ENCODE assay signal across 19 cellular contexts in genomic region chr17:29563816-29564215, GRCh38. TPM values are rescaled to one million over a fixed set of nuclear protein-coding genes. Genes with fewer than 3 reads are reported as not detected.
DNase-seq lines count a peak whose midpoint lies in the region; ATAC-seq and TF ChIP-seq lines count a peak whose summit lies in the region.
"Had no signal": no experiment of that assay in that cellular context is flagged by ENCODE, and none has a peak within 500 bp of the region (broad histone marks: within the 10 kb centered on the region; RNA-seq: fewer than 3 reads in every experiment).

No MANE protein-coding gene starts in this region.

- H3K79me2 ChIP-seq in PC-3 (ENCODE audit: low read length): no peaks in the 10 kb centered on the region

- POLR2A ChIA-PET in T-cell (lab: Charles Lee) (interaction anchor here in 1 of 2 donors (0.6 kb wide), 1 partner anchor 55 kb away, joined by 5 read pairs; no protein-coding TSS in a partner anchor), PC-3 (lab: Charles Lee; ENCODE audit: unreplicated experiment) (no interaction called here)

- H3K27ac ChIP-seq in BLaER1 (peak overlapping the region; percentile 96), lung (ENCODE audit: low read depth in 1 of 2, low read length in 1 of 2) (no peak overlapping the region), esophagus muscularis mucosa (replicated peaks in 1 of 4) (no peak overlapping the region), PC-3 (ENCODE audit: low read length) (no peak overlapping the region)
- H3K27ac ChIP-seq: gastroesophageal sphincter, neutrophil, sigmoid colon, VCaP had no signal

- CTCF ChIA-PET in T-cell (lab: Charles Lee): interaction anchor here in 1 of 2 donors (0.6 kb wide), 1 partner anchor 61 kb away, joined by 3 read pairs; no protein-coding TSS in a partner anchor
- CTCF ChIA-PET in PC-3 (lab: Charles Lee): interaction anchor here (0.6 kb wide), 1 partner anchor 28 kb away, joined by 3 read pairs; no protein-coding TSS in a partner anchor

- TF ChIP-seq EP300 in esophagus muscularis mucosa (IDR thresholded peaks at IDR 0.05): no peak

- H3F3A ChIP-seq in PC-3 (ENCODE audit: low read length, unreplicated experiment): no peaks in the 10 kb centered on the region

- H2AFZ ChIP-seq in PC-3 (ENCODE audit: low read length): no peak overlapping the region

- no peaks in the 10 kb centered on the region for H3K27me3 ChIP-seq in BLaER1
- no peaks in the 10 kb centered on the region for H3K27me3 ChIP-seq in lung (ENCODE audit: control insufficient read depth, insufficient read depth)
- H3K27me3 ChIP-seq in esophagus muscularis mucosa: no peaks in the 10 kb centered on the region
- H3K27me3 ChIP-seq in PC-3 (ENCODE audit: low read length): no peaks in the 10 kb centered on the region
- H3K27me3 ChIP-seq: gastroesophageal sphincter, sigmoid colon had no signal

- no peak for TF ChIP-seq CTCF in lung (IDR thresholded peaks at IDR 0.05; ENCODE audit: control extremely low read depth, extremely low read depth)
- TF ChIP-seq CTCF in esophagus muscularis mucosa (IDR thresholded peaks at IDR 0.05): no peak
- no peak for TF ChIP-seq CTCF in PC-3 (conservative IDR thresholded peaks at IDR 0.05; ENCODE audit: low read depth, low read length)

- H3K36me3 ChIP-seq in BLaER1 (peaks cover 23% of the 10 kb centered on the region), lung (ENCODE audit: control insufficient read depth in 2 of 2, insufficient read depth in 2 of 2, low read length in 2 of 2) (peaks cover 0 to 2% of the 10 kb centered on the region in 2 donors), esophagus muscularis mucosa (peaks cover 4 to 18% (median 11%) of the 10 kb centered on the region in 4 donors), PC-3 (ENCODE audit: low read depth, low read length) (no peaks in the 10 kb centered on the region)
- H3K36me3 ChIP-seq: neutrophil had no signal

- 88 to 89% methylated on average over 3 of the region's 3 CpGs for WGBS in lung, 2 donors
- WGBS in esophagus muscularis mucosa: 93% methylated on average over 3 of the region's 3 CpGs

- DNase-seq in D341Med (ENCODE audit: low spot score) (peak; percentile 18), T-cell (no peak), lung (ENCODE audit: low spot score) (peak; percentile 6), esophagus muscularis mucosa (ENCODE audit: extremely low spot score) (no peak), PC-3 (no peak), AG20443 (ENCODE audit: low spot score) (no peak)
- no peak for DNase-seq in activated CD4-positive, alpha-beta T cell treated with anti-CD3 and anti-CD28 coated beads, Interleukin-2, amount 50 U/mL, for 4 hours
- DNase-seq: activated T-cell treated with anti-CD3 and anti-CD28 coated beads for 4 hours; AML-193; DMS79; mesenchymal stem cell; NCI-H1092 treated with DMSO at 0.1 percent for 48 hours; NCI-H446 treated with DMSO at 0.1 percent for 48 hours; sigmoid colon; stimulated activated CD4-positive, alpha-beta T cell treated with anti-CD3 and anti-CD28 coated beads, Interleukin-4, amount 100 ng/mL, for 4 hours had no signal

- no peaks in the 10 kb centered on the region for H3K9me3 ChIP-seq in BLaER1
- H3K9me3 ChIP-seq in lung (ENCODE audit: control insufficient read depth in 2 of 2, insufficient read depth in 1 of 2, low read length in 1 of 2): no peaks in the 10 kb centered on the region
- no peaks in the 10 kb centered on the region for H3K9me3 ChIP-seq in esophagus muscularis mucosa
- H3K9me3 ChIP-seq in PC-3 (ENCODE audit: low read length): no peaks in the 10 kb centered on the region
- H3K9me3 ChIP-seq: gastroesophageal sphincter, neutrophil, sigmoid colon had no signal

- ATAC-seq in T-cell (replicated peaks in 1 of 4): no peak
- no peak for ATAC-seq in lung (ENCODE audit: insufficient read depth, low FRiP score)
- ATAC-seq in PC-3: no peak
- ATAC-seq: gastroesophageal sphincter had no signal

- no TSS peak for BruUV-seq in PC-3 (replicated peaks; lab: Mats Ljungman, UMichigan)

- peak overlapping the region; percentile 73 to 77 for H3K27ac Mint-ChIP-seq in T-cell

- H3K36me3 Mint-ChIP-seq in T-cell: peaks cover 5% of the 10 kb centered on the region

- H3K4me2 ChIP-seq in BLaER1 (peak overlapping the region; percentile 97), PC-3 (ENCODE audit: low read length) (no peak overlapping the region)

- H3K4me3 ChIP-seq in BLaER1 (peak overlapping the region; percentile 84), lung (no peak overlapping the region), esophagus muscularis mucosa (no peak overlapping the region), PC-3 (ENCODE audit: low read length) (no peak overlapping the region)
- H3K4me3 ChIP-seq: gastroesophageal sphincter, sigmoid colon had no signal

- H4K20me1 ChIP-seq in BLaER1 (peaks cover 10% of the 10 kb centered on the region), PC-3 (ENCODE audit: low read length) (no peaks in the 10 kb centered on the region)

- H3K27me3 Mint-ChIP-seq in T-cell: no peaks in the 10 kb centered on the region

- H3K4me1 ChIP-seq in BLaER1: peaks cover 69% of the 10 kb centered on the region
- H3K4me1 ChIP-seq in lung (ENCODE audit: control insufficient read depth in 2 of 2, insufficient read depth in 2 of 2, low read length in 2 of 2): peaks cover 0 to 16% of the 10 kb centered on the region in 2 donors
- H3K4me1 ChIP-seq in esophagus muscularis mucosa: peaks cover 22 to 55% (median 38%) of the 10 kb centered on the region in 4 donors
- H3K4me1 ChIP-seq in PC-3 (ENCODE audit: insufficient read depth, low read length): no peaks in the 10 kb centered on the region

- no peak for TF ChIP-seq POLR2A in esophagus muscularis mucosa (IDR thresholded peaks at IDR 0.05; ENCODE audit: low read depth)

- H3K4me1 Mint-ChIP-seq in T-cell: peaks cover 18 to 51% (median 36%) of the 10 kb centered on the region in 3 donors

- H3K9me3 Mint-ChIP-seq in T-cell: no peaks in the 10 kb centered on the region

- H3K4me3 Mint-ChIP-seq in T-cell: peak overlapping the region in 2 of 3 donors; percentile 9 to 49

- H3K9me2 ChIP-seq in PC-3 (replicated peaks; ENCODE audit: low read length): no peaks in the 10 kb centered on the region

- intact Hi-C loops in esophagus muscularis mucosa (cut with DNase I): no loop called here
- intact Hi-C loops in PC-3 (cut with micrococcal nuclease): no loop called here

- H3K9ac ChIP-seq in BLaER1 (peak overlapping the region; percentile 95; the same call in 1 of the 2 replicates), PC-3 (ENCODE audit: low read length) (no peak overlapping the region)

RNA-seq across cellular contexts. Expression of gene ABHD15, which starts 3.0 kb away (rescaled TPM):
- total RNA-seq in T-cell: 10 to 100 TPM in 4 of 5 donors, 1 to 10 TPM in 1; 7.9 to 23.1 (median 16.5) TPM
- total RNA-seq in lung: 10 to 100 TPM in 1 of 2 donors, 1 to 10 TPM in 1; 4.1 to 10.5 TPM
- polyA plus RNA-seq in lung: 1 to 10 TPM; 4.0 to 6.3 TPM
- total RNA-seq in esophagus muscularis mucosa: 10 to 100 TPM in 3 of 4 donors, 1 to 10 TPM in 1; 6.8 to 18.3 (median 11.9) TPM
- 6.3 and 7.9 TPM in 2 replicates for total RNA-seq in PC-3 (2014; rRNA removed)

RNA-seq across cellular contexts. Expression of gene TP53I13, which starts 4.7 kb away (rescaled TPM):
- total RNA-seq in T-cell: 100 to 1,000 TPM in 3 of 5 donors, 10 to 100 TPM in 2; 56.0 to 166 (median 128) TPM
- total RNA-seq in lung: 10 to 100 TPM; 24.2 to 69.4 TPM
- polyA plus RNA-seq in lung: 100 to 1,000 TPM in 1 of 2 donors, 10 to 100 TPM in 1; 53.4 to 126 TPM
- 10 to 100 TPM; 40.9 to 72.6 (median 55.7) TPM for total RNA-seq in esophagus muscularis mucosa
- 45.0 and 61.7 TPM in 2 replicates for total RNA-seq in PC-3 (2014; rRNA removed)

RNA-seq across cellular contexts. Expression of gene GIT1, which starts 25.6 kb away (rescaled TPM):
- 10 to 100 TPM; 36.7 to 86.4 (median 71.8) TPM for total RNA-seq in T-cell
- total RNA-seq in lung: 10 to 100 TPM; 44.0 to 49.9 TPM
- 10 to 100 TPM; 29.8 to 38.4 TPM for polyA plus RNA-seq in lung
- total RNA-seq in esophagus muscularis mucosa: 10 to 100 TPM; 28.7 to 50.4 (median 39.9) TPM
- 24.2 and 32.2 TPM in 2 replicates for total RNA-seq in PC-3 (2014; rRNA removed)

RNA-seq across cellular contexts. Expression of gene ANKRD13B, which starts 29.1 kb away (rescaled TPM):
- total RNA-seq in T-cell: 1 to 10 TPM; 1.7 to 6.4 (median 4.1) TPM
- total RNA-seq in lung: 1 to 10 TPM; 6.6 to 6.9 TPM
- polyA plus RNA-seq in lung: 1 to 10 TPM; 2.7 to 3.2 TPM
- total RNA-seq in esophagus muscularis mucosa: 10 to 100 TPM in 3 of 4 donors, 1 to 10 TPM in 1; 8.0 to 16.1 (median 13.4) TPM
- 11.2 and 11.5 TPM in 2 replicates for total RNA-seq in PC-3 (2014; rRNA removed)

RNA-seq across cellular contexts. Expression of gene CORO6, which starts 58.9 kb away (rescaled TPM):
- total RNA-seq in T-cell (1 to 10 TPM; 2.4 to 4.1 (median 3.6) TPM), lung (1 to 10 TPM; 1.7 to 8.4 TPM), esophagus muscularis mucosa (10 to 100 TPM; 43.7 to 67.7 (median 46.9) TPM), PC-3 (2014; rRNA removed) (0.44 and 0.58 TPM in 2 replicates)
- polyA plus RNA-seq in lung: 10 to 100 TPM in 1 of 2 donors, 1 to 10 TPM in 1; 3.3 to 14.4 TPM

Comparison
In these comparisons a context has a peak if more than half of its experiments do, and no peak if none do; other contexts are left out.
1. DNase-seq: peak in D341Med (single experiment) and lung (single experiment); none in T-cell (0 of 34), esophagus muscularis mucosa (single experiment), PC-3 (single experiment), AG20443 (single experiment) and activated CD4-positive, alpha-beta T cell treated with anti-CD3 and anti-CD28 coated beads, Interleukin-2, amount 50 U/mL, for 4 hours (0 of 2).